Comparison of ENCODE assay signal across 20 cellular contexts in the genomic region with DNA sequence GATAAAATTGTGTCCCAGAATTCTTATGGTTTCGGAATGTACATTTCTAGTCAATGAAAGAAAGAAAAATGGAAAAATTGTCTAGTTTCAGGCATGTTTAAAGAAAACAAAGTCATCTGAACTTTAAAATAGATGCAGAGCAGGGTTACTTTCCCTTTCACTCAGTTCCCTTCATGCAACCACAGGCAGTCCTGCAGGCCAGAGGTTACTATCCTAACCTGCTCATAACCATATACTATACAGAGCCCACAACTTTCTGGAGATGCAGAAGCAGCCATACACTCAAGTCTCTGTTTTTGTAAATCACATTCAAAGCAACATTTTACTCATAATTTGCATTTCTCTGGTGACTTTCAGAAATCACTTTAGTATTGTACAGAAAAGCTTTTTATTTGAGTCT.
"Had no signal": no experiment of that assay in that cellular context is flagged by ENCODE, and none has a peak within 500 bp of the region (broad histone marks: within the 10 kb centered on the region; RNA-seq: fewer than 3 reads in every experiment).

No MANE protein-coding gene starts in this region.

- H3K27ac ChIP-seq: PC-9, WERI-Rb-1 had no signal

- ATAC-seq: activated CD4-positive, alpha-beta T cell treated with anti-CD3 and anti-CD28 coated beads for 36 hours; activated T-helper 17 cell treated with anti-CD3 and anti-CD28 coated beads, Interleukin-2, amount 50 U/mL, for 72 hours; K562; T-cell had no signal

- DNase-seq: activated CD4-positive, alpha-beta memory T cell treated with anti-CD3 and anti-CD28 coated beads, Interleukin-2, amount 10 ng/mL, durations not matched to agents 7 days and 5 days; activated CD4-positive, alpha-beta T cell treated with anti-CD3 and anti-CD28 coated beads for 36 hours; activated CD4-positive, alpha-beta T cell treated with anti-CD3 and anti-CD28 coated beads, Interleukin-2, amount 50 U/mL, for 1 hour; activated gamma-delta T cell; activated naive CD4-positive, alpha-beta T cell treated with anti-CD3 and anti-CD28 coated beads for 36 hours; activated T-cell treated with anti-CD3 and anti-CD28 coated beads for 4 hours; activated T-cell treated with anti-CD3 and anti-CD28 coated beads, Interleukin-2, amount 50 U/mL, for 48 hours; Karpas-422; NCI-H1105 treated with DMSO at 0.1 percent for 48 hours; NCI-H146; NCI-H187 treated with DMSO at 0.1 percent for 48 hours; NCI-H2081 treated with DMSO at 0.1 percent for 48 hours; NCI-H446; NCI-H524; PC-9; SHP77 treated with DMSO at 0.1 percent for 48 hours; T-cell; WERI-Rb-1 had no signal
